Comparison of ENCODE assay signal across 35 cellular contexts in genomic region chr3:174812172-174812862, GRCh38. TPM values are rescaled to one million over a fixed set of nuclear protein-coding genes. Genes with fewer than 3 reads are reported as not detected.
"Had no signal": no experiment of that assay in that cellular context is flagged by ENCODE, and none has a peak within 500 bp of the region (broad histone marks: within the 10 kb centered on the region; RNA-seq: fewer than 3 reads in every experiment).

No MANE protein-coding gene starts in this region.

- DNase-seq: activated CD4-positive, alpha-beta memory T cell treated with anti-CD3 and anti-CD28 coated beads, Interleukin-2, amount 10 ng/mL, durations not matched to agents 7 days and 5 days; activated CD4-positive, alpha-beta T cell treated with anti-CD3 and anti-CD28 coated beads for 1 hour; activated CD4-positive, alpha-beta T cell treated with anti-CD3 and anti-CD28 coated beads for 48 hours; activated CD4-positive, CD25-positive, alpha-beta regulatory T cell; activated CD8-positive, alpha-beta memory T cell treated with anti-CD3 and anti-CD28 coated beads for 24 hours; activated CD8-positive, alpha-beta memory T cell treated with anti-CD3 and anti-CD28 coated beads, Interleukin-2, amount 10 ng/mL, durations not matched to agents 7 days and 5 days; activated effector memory CD4-positive, alpha-beta T cell treated with anti-CD3 and anti-CD28 coated beads, Interleukin-2, amount 50 U/mL, for 16 hours; activated naive CD4-positive, alpha-beta T cell; activated naive CD4-positive, alpha-beta T cell treated with anti-CD3 and anti-CD28 coated beads, Interleukin-2, amount 50 U/mL, for 16 hours; activated naive CD8-positive, alpha-beta T cell treated with anti-CD3 and anti-CD28 coated beads for 36 hours; activated T-cell treated with anti-CD3 and anti-CD28 coated beads, Interleukin-2, amount 50 U/mL, for 1 hour; activated T-cell treated with anti-CD3 and anti-CD28 coated beads, Interleukin-2, amount 50 U/mL, for 72 hours; amygdala; MM.1S; MV-4-11; NCI-H1092; NCI-H146; NCI-H187; NCI-H2029 treated with DMSO at 0.1 percent for 48 hours; NCI-H2107; NCI-H2171 treated with DMSO at 0.1 percent for 48 hours; NCI-H2227 treated with DMSO at 0.1 percent for 48 hours; NCI-H446; NCI-H524 treated with DMSO at 0.1 percent for 48 hours; SIG-M5; SW 1271; T-helper 1 cell; T-helper 2 cell; T-helper 9 cell; WERI-Rb-1 had no signal

- H3K27ac ChIP-seq: ascending aorta, KMS-11, RWPE1, WERI-Rb-1 had no signal

- H3K4me1 ChIP-seq: ascending aorta had no signal

- H3K9ac ChIP-seq: KMS-11 had no signal

- H3K4me3 ChIP-seq: ascending aorta had no signal

- H3K9me3 ChIP-seq: ascending aorta had no signal

- H3K4me2 ChIP-seq: KMS-11 had no signal

- H3K36me3 ChIP-seq: ascending aorta, WERI-Rb-1 had no signal

- ATAC-seq: activated CD8-positive, alpha-beta memory T cell treated with anti-CD3 and anti-CD28 coated beads, Interleukin-2, amount 10 ng/mL, durations not matched to agents 7 days and 5 days; activated T-cell treated with anti-CD3 and anti-CD28 coated beads, Interleukin-2, amount 50 U/mL, for 72 hours; activated T-helper 17 cell treated with anti-CD3 and anti-CD28 coated beads, Interleukin-2, amount 50 U/mL, for 72 hours; Right ventricle myocardium inferior had no signal

- H3K27me3 ChIP-seq: ascending aorta had no signal

RNA-seq across cellular contexts. Expression of gene NAALADL2, which starts 46.8 kb away (rescaled TPM):
- total RNA-seq: activated CD4-positive, alpha-beta memory T cell treated with anti-CD3 and anti-CD28 coated beads, Interleukin-2, amount 10 ng/mL, durations not matched to agents 7 days and 5 days; activated CD8-positive, alpha-beta memory T cell treated with anti-CD3 and anti-CD28 coated beads, Interleukin-2, amount 10 ng/mL, durations not matched to agents 7 days and 5 days; activated T-helper 17 cell treated with anti-CD3 and anti-CD28 coated beads, Interleukin-2, amount 50 U/mL, for 72 hours had no signal
